ENCODE assay signal across 8 cellular contexts in genomic region chr1:248857201-248857600, GRCh38. TPM values are rescaled to one million over a fixed set of nuclear protein-coding genes. Genes with fewer than 3 reads are reported as not detected.
A peak's percentile ranks its signal among the peaks of the same experiment; 100 is the strongest.
DNase-seq lines count a peak whose midpoint lies in the region; ATAC-seq and TF ChIP-seq lines count a peak whose summit lies in the region.

No MANE protein-coding gene starts in this region.

- peak; percentile 46 for DNase-seq in NCI-H82 (lab: John Stamatoyannopoulos, UW)
- DNase-seq in NCI-H82 treated with DMSO at 0.1 percent for 48 hours (lab: John Stamatoyannopoulos, UW; ENCODE audit: unreplicated experiment): no peak
- no peak for DNase-seq in RWPE1 (ENCODE audit: low spot score)
- DNase-seq in epithelial cell of esophagus (ENCODE audit: low read depth): no peak
- DNase-seq in sciatic nerve (ENCODE audit: low spot score): peak; percentile 53
- DNase-seq in GM19238 (ENCODE audit: insufficient read length, low spot score): no peak
- DNase-seq in medulla oblongata (ENCODE audit: extremely low spot score): no peak

- ATAC-seq in sciatic nerve (no peak), HG03139 (IDR thresholded peaks at IDR 0.05; ENCODE audit: unreplicated experiment) (no peak)

- no peak for TF ChIP-seq CTCF in RWPE1 (conservative IDR thresholded peaks at IDR 0.05; ENCODE audit: low read depth)
- TF ChIP-seq CTCF in epithelial cell of esophagus (IDR thresholded peaks at IDR 0.05; ENCODE audit: insufficient read depth, low read depth, low read length, missing control alignments): no peak

- intact Hi-C loops in sciatic nerve (cut with DNase I): no loop called here

- POLR2A ChIA-PET in RWPE1 (lab: Yijun Ruan, JAX; ENCODE audit: low non-redundant PET): no interaction called here

- CTCF ChIA-PET in RWPE1 (lab: Yijun Ruan, JAX): no interaction called here

- H3K4me3 ChIP-seq in epithelial cell of esophagus (ENCODE audit: low read length): peak overlapping the region; percentile 85

- peak overlapping the region; percentile 90 for H3K27ac ChIP-seq in RWPE1

RNA-seq across cellular contexts. Expression of gene ZNF692, which starts 1.7 kb away (rescaled TPM):
- total RNA-seq in sciatic nerve: 46.4 TPM

RNA-seq across cellular contexts. Expression of gene ZNF672, which starts 19.2 kb away (rescaled TPM):
- total RNA-seq in sciatic nerve: 27.6 TPM

RNA-seq across cellular contexts. Expression of gene SH3BP5L, which starts 31.5 kb away (rescaled TPM):
- 19.7 TPM for total RNA-seq in sciatic nerve

RNA-seq across cellular contexts. Expression of gene PGBD2, which starts 48.8 kb away (rescaled TPM):
- total RNA-seq in sciatic nerve: 10.0 TPM

Comparison
In these comparisons a context has a peak if more than half of its experiments do, and no peak if none do; other contexts are left out.
1. DNase-seq: peak in NCI-H82 (single experiment) and sciatic nerve (single experiment); none in NCI-H82 treated with DMSO at 0.1 percent for 48 hours (single experiment), RWPE1 (single experiment), epithelial cell of esophagus (single experiment), GM19238 (single experiment) and medulla oblongata (single experiment).